In genomic region chr2:22904126-22904684, GRCh38 we compare ENCODE assay signal across 9 cellular contexts.
A peak's percentile ranks its signal among the peaks of the same experiment; 100 is the strongest.
DNase-seq lines count a peak whose midpoint lies in the region; ATAC-seq and TF ChIP-seq lines count a peak whose summit lies in the region.
"Had no signal": no experiment of that assay in that cellular context is flagged by ENCODE, and none has a peak within 500 bp of the region (broad histone marks: within the 10 kb centered on the region; RNA-seq: fewer than 3 reads in every experiment).

No MANE protein-coding gene starts in this region.

- H3K4me1 ChIP-seq in cardiac muscle cell (ENCODE audit: low read depth) (no peaks in the 10 kb centered on the region), Karpas-422 (ENCODE audit: low read length) (peaks cover 10% of the 10 kb centered on the region)

- TF ChIP-seq CTCF in cardiac muscle cell (IDR thresholded peaks at IDR 0.05; ENCODE audit: low read depth, low read length) = peak; percentile 18
- peak; percentile 76 for TF ChIP-seq CTCF in progenitor cell of endocrine pancreas (IDR thresholded peaks at IDR 0.05; ENCODE audit: unreplicated experiment)

- H3K27me3 ChIP-seq in cardiac muscle cell (no peaks in the 10 kb centered on the region), Karpas-422 (ENCODE audit: low read length) (no peaks in the 10 kb centered on the region)

- H3K9me3 Mint-ChIP-seq in progenitor cell of endocrine pancreas (ENCODE audit: low read depth) = no peaks in the 10 kb centered on the region
- peaks cover 0 to 4% (median 0%) of the 10 kb centered on the region in 3 donors for H3K9me3 Mint-ChIP-seq in T-cell
- H3K9me3 Mint-ChIP-seq: activated naive CD4-positive, alpha-beta T cell treated with anti-CD3 and anti-CD28 coated beads, Interleukin-2, amount 50 U/mL, for 24 hours had no signal

- H3K9me3 ChIP-seq in cardiac muscle cell (ENCODE audit: low read depth) (no peaks in the 10 kb centered on the region), Karpas-422 (ENCODE audit: low read length) (no peaks in the 10 kb centered on the region)

- intact Hi-C loops in cardiac septum (cut with DNase I) = no loop called here

- no peak overlapping the region for H3K4me2 ChIP-seq in Karpas-422 (ENCODE audit: low read depth, low read length, poor library complexity, severe bottlenecking)

- DNase-seq in cardiac muscle cell (ENCODE audit: low read depth in 1 of 2, low spot score in 1 of 2) (peak; percentile 4 to 71), cardiac septum (ENCODE audit: low spot score) (no peak), Karpas-422 (peak; percentile 81), ecto neural progenitor cell (ENCODE audit: low spot score) (peak; percentile 67), progenitor cell of endocrine pancreas (ENCODE audit: low spot score, unreplicated experiment) (peak; percentile 18), NCI-H526 treated with DMSO at 0.1 percent for 48 hours (lab: John Stamatoyannopoulos, UW) (no peak), T-cell (no peak)

- peaks cover under 1% of the 10 kb centered on the region for H3K4me1 Mint-ChIP-seq in progenitor cell of endocrine pancreas (ENCODE audit: low read depth)
- no peaks in the 10 kb centered on the region for H3K4me1 Mint-ChIP-seq in T-cell
- H3K4me1 Mint-ChIP-seq: activated naive CD4-positive, alpha-beta T cell treated with anti-CD3 and anti-CD28 coated beads, Interleukin-2, amount 50 U/mL, for 24 hours had no signal

- no peaks in the 10 kb centered on the region for H3K36me3 Mint-ChIP-seq in progenitor cell of endocrine pancreas (ENCODE audit: insufficient read depth)
- no peaks in the 10 kb centered on the region for H3K36me3 Mint-ChIP-seq in T-cell
- H3K36me3 Mint-ChIP-seq: activated naive CD4-positive, alpha-beta T cell treated with anti-CD3 and anti-CD28 coated beads, Interleukin-2, amount 50 U/mL, for 24 hours had no signal

- no peak overlapping the region for H3K4me3 ChIP-seq in cardiac muscle cell
- no peak overlapping the region for H3K4me3 ChIP-seq in Karpas-422 (ENCODE audit: low read length)

- H3K27ac Mint-ChIP-seq in progenitor cell of endocrine pancreas (no peak overlapping the region), T-cell (no peak overlapping the region)
- H3K27ac Mint-ChIP-seq: activated naive CD4-positive, alpha-beta T cell treated with anti-CD3 and anti-CD28 coated beads, Interleukin-2, amount 50 U/mL, for 24 hours had no signal

- no peaks in the 10 kb centered on the region for H3K79me2 ChIP-seq in Karpas-422 (ENCODE audit: low read length)

- no peak overlapping the region for H3K9ac ChIP-seq in Karpas-422 (ENCODE audit: low read length)

- POLR2A ChIA-PET in T-cell (lab: Charles Lee) = interaction anchor here in 1 of 2 donors (0.6 kb wide), 1 partner anchor 1880 kb away, joined by 4 read pairs; no protein-coding TSS in a partner anchor

- H3K27me3 Mint-ChIP-seq in progenitor cell of endocrine pancreas (no peaks in the 10 kb centered on the region), T-cell (peaks cover 0 to 3% of the 10 kb centered on the region in 2 donors)

- no peaks in the 10 kb centered on the region for H3K9me2 ChIP-seq in Karpas-422 (replicated peaks; ENCODE audit: insufficient read depth, low read length)

- ATAC-seq in T-cell (replicated peaks in 1 of 4) (no peak), HG02938 (IDR thresholded peaks at IDR 0.05; ENCODE audit: unreplicated experiment) (no peak)

- H3K36me3 ChIP-seq in cardiac muscle cell = no peaks in the 10 kb centered on the region
- no peaks in the 10 kb centered on the region for H3K36me3 ChIP-seq in Karpas-422 (ENCODE audit: insufficient read depth, low read length)

- H3K4me3 Mint-ChIP-seq in progenitor cell of endocrine pancreas (ENCODE audit: low read depth) (no peak overlapping the region), T-cell (no peak overlapping the region)
- H3K4me3 Mint-ChIP-seq: activated naive CD4-positive, alpha-beta T cell treated with anti-CD3 and anti-CD28 coated beads, Interleukin-2, amount 50 U/mL, for 24 hours had no signal

- no peak overlapping the region for H2AFZ ChIP-seq in Karpas-422 (ENCODE audit: low read length)

- H4K20me1 ChIP-seq in Karpas-422 (ENCODE audit: insufficient read depth, low read depth, low read length) = no peaks in the 10 kb centered on the region

- H3K27ac ChIP-seq in cardiac muscle cell (no peak overlapping the region), Karpas-422 (ENCODE audit: low read length) (no peak overlapping the region)

- CTCF ChIA-PET in T-cell (lab: Charles Lee) = no interaction called here

Comparison
In these comparisons a context has a peak if more than half of its experiments do, and no peak if none do; other contexts are left out.
1. DNase-seq: peak in cardiac muscle cell (2 of 2), Karpas-422 (single experiment), ecto neural progenitor cell (single experiment) and progenitor cell of endocrine pancreas (single experiment); none in cardiac septum (single experiment), NCI-H526 treated with DMSO at 0.1 percent for 48 hours (single experiment) and T-cell (0 of 34).